1 cellular context compared by ENCODE assay signal in genomic region chr9:104093647-104094533, GRCh38.
TF ChIP-seq lines count a peak whose summit lies in the region.

Gene SMC2 (plus strand): TSS chr9:104094309. CDS start chr9:104095385, 1,076 bp downstream.

TF ChIP-seq in HepG2, 621 proteins besides CTCF, POLR2A, EP300 and RAD21 (continued from another document and continues in another):
- TF ChIP-seq, protein P1, sequence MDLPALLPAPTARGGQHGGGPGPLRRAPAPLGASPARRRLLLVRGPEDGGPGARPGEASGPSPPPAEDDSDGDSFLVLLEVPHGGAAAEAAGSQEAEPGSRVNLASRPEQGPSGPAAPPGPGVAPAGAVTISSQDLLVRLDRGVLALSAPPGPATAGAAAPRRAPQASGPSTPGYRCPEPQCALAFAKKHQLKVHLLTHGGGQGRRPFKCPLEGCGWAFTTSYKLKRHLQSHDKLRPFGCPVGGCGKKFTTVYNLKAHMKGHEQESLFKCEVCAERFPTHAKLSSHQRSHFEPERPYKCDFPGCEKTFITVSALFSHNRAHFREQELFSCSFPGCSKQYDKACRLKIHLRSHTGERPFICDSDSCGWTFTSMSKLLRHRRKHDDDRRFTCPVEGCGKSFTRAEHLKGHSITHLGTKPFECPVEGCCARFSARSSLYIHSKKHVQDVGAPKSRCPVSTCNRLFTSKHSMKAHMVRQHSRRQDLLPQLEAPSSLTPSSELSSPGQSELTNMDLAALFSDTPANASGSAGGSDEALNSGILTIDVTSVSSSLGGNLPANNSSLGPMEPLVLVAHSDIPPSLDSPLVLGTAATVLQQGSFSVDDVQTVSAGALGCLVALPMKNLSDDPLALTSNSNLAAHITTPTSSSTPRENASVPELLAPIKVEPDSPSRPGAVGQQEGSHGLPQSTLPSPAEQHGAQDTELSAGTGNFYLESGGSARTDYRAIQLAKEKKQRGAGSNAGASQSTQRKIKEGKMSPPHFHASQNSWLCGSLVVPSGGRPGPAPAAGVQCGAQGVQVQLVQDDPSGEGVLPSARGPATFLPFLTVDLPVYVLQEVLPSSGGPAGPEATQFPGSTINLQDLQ (CRISPR knock-in tag; IDR thresholded peaks at IDR 0.05): no peak
- TF ChIP-seq ZNF687 (CRISPR knock-in tag; IDR thresholded peaks at IDR 0.05) (peak; percentile 70), RFX1 (IDR thresholded peaks at IDR 0.05) (no peak), MIXL1 (CRISPR knock-in tag; IDR thresholded peaks at IDR 0.05) (0 out of 2 replicates have a peak, but pooled peaks have one; percentile 21), HHEX (CRISPR knock-in tag; IDR thresholded peaks at IDR 0.05) (no peak), YEATS2 (CRISPR knock-in tag; IDR thresholded peaks at IDR 0.05; ENCODE audit: borderline replicate concordance) (peak; percentile 90; the same call in 1 of the 2 replicates), ETV5 (CRISPR knock-in tag; IDR thresholded peaks at IDR 0.05; ENCODE audit: borderline replicate concordance) (peak; percentile 50; the same call in 1 of the 2 replicates), ZNF562 (CRISPR knock-in tag; IDR thresholded peaks at IDR 0.05; ENCODE audit: borderline replicate concordance) (no peak), SALL2 (CRISPR knock-in tag; IDR thresholded peaks at IDR 0.05) (peak; percentile 70; the same call in 1 of the 2 replicates), U2AF2 (IDR thresholded peaks at IDR 0.05; ENCODE audit: low read depth, low read length) (no peak), TRIM22 (IDR thresholded peaks at IDR 0.05) (no peak), FOXK2 (IDR thresholded peaks at IDR 0.05) (peak; percentile 37; the same call in 1 of the 2 replicates), HDAC1 (CRISPR knock-in tag; IDR thresholded peaks at IDR 0.05) (peak; percentile 93), ZSCAN9 (CRISPR knock-in tag; IDR thresholded peaks at IDR 0.05; ENCODE audit: borderline replicate concordance) (peak; percentile 15; the same call in 1 of the 2 replicates), GLI4 (CRISPR knock-in tag; IDR thresholded peaks at IDR 0.05; ENCODE audit: borderline replicate concordance) (no peak; the same call in 1 of the 2 replicates), TERF1 (CRISPR knock-in tag; IDR thresholded peaks at IDR 0.05) (no peak), PITX1 (CRISPR knock-in tag; IDR thresholded peaks at IDR 0.05) (no peak), CEBPG (CRISPR knock-in tag; IDR thresholded peaks at IDR 0.05) (0 out of 2 replicates have a peak, but pooled peaks have one; percentile 11), KLF12 (CRISPR knock-in tag; IDR thresholded peaks at IDR 0.05; ENCODE audit: borderline replicate concordance) (no peak; the same call in 1 of the 2 replicates), ZSCAN5A (CRISPR knock-in tag; IDR thresholded peaks at IDR 0.05; ENCODE audit: borderline replicate concordance) (0 out of 2 replicates have a peak, but pooled peaks have one; percentile 21), PAXIP1 (CRISPR knock-in tag; conservative IDR thresholded peaks at IDR 0.05) (0 out of 2 replicates have a peak, but pooled peaks have one; percentile 18), ZNF383 (CRISPR knock-in tag; IDR thresholded peaks at IDR 0.05; ENCODE audit: borderline replicate concordance) (0 out of 2 replicates have a peak, but pooled peaks have one; percentile 23), ZNF670 (CRISPR knock-in tag; IDR thresholded peaks at IDR 0.05; ENCODE audit: borderline replicate concordance) (0 out of 2 replicates have a peak, but pooled peaks have one; percentile 30), CBX5 (CRISPR knock-in tag; IDR thresholded peaks at IDR 0.05; ENCODE audit: borderline replicate concordance) (0 out of 2 replicates have a peak, but pooled peaks have one; percentile 45), KMT2B (CRISPR knock-in tag; IDR thresholded peaks at IDR 0.05) (peak; percentile 68), KAT8 (CRISPR knock-in tag; IDR thresholded peaks at IDR 0.05) (peak; percentile 82), GATAD1 (CRISPR knock-in tag; IDR thresholded peaks at IDR 0.05) (peak; percentile 89), KDM6A (CRISPR knock-in tag; IDR thresholded peaks at IDR 0.05; ENCODE audit: low read depth) (no peak), ETV6 (CRISPR knock-in tag; conservative IDR thresholded peaks at IDR 0.05) (peak; percentile 60; the same call in 1 of the 2 replicates), POLR2G (IDR thresholded peaks at IDR 0.05; ENCODE audit: low read depth, low read length) (peak; percentile 95), ZMYM3 (CRISPR knock-in tag; IDR thresholded peaks at IDR 0.05) (no peak), ADNP (CRISPR knock-in tag; IDR thresholded peaks at IDR 0.05) (no peak), ZNF850 (CRISPR knock-in tag; conservative IDR thresholded peaks at IDR 0.05) (no peak)
- TF ChIP-seq, protein P2, sequence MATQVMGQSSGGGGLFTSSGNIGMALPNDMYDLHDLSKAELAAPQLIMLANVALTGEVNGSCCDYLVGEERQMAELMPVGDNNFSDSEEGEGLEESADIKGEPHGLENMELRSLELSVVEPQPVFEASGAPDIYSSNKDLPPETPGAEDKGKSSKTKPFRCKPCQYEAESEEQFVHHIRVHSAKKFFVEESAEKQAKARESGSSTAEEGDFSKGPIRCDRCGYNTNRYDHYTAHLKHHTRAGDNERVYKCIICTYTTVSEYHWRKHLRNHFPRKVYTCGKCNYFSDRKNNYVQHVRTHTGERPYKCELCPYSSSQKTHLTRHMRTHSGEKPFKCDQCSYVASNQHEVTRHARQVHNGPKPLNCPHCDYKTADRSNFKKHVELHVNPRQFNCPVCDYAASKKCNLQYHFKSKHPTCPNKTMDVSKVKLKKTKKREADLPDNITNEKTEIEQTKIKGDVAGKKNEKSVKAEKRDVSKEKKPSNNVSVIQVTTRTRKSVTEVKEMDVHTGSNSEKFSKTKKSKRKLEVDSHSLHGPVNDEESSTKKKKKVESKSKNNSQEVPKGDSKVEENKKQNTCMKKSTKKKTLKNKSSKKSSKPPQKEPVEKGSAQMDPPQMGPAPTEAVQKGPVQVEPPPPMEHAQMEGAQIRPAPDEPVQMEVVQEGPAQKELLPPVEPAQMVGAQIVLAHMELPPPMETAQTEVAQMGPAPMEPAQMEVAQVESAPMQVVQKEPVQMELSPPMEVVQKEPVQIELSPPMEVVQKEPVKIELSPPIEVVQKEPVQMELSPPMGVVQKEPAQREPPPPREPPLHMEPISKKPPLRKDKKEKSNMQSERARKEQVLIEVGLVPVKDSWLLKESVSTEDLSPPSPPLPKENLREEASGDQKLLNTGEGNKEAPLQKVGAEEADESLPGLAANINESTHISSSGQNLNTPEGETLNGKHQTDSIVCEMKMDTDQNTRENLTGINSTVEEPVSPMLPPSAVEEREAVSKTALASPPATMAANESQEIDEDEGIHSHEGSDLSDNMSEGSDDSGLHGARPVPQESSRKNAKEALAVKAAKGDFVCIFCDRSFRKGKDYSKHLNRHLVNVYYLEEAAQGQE (IDR thresholded peaks at IDR 0.05; ENCODE audit: borderline replicate concordance in 1 of 2, low read depth in 1 of 2, low read length in 2 of 2): peak in 1 of 2 experiments; percentile 33; a peak in 1 of 4 replicates
- TF ChIP-seq, protein P3, sequence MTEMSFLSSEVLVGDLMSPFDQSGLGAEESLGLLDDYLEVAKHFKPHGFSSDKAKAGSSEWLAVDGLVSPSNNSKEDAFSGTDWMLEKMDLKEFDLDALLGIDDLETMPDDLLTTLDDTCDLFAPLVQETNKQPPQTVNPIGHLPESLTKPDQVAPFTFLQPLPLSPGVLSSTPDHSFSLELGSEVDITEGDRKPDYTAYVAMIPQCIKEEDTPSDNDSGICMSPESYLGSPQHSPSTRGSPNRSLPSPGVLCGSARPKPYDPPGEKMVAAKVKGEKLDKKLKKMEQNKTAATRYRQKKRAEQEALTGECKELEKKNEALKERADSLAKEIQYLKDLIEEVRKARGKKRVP (CRISPR knock-in tag; IDR thresholded peaks at IDR 0.05): peak in 1 of 2 experiments; percentile 34; a peak in 1 of 4 replicates
- TF ChIP-seq, protein P4, sequence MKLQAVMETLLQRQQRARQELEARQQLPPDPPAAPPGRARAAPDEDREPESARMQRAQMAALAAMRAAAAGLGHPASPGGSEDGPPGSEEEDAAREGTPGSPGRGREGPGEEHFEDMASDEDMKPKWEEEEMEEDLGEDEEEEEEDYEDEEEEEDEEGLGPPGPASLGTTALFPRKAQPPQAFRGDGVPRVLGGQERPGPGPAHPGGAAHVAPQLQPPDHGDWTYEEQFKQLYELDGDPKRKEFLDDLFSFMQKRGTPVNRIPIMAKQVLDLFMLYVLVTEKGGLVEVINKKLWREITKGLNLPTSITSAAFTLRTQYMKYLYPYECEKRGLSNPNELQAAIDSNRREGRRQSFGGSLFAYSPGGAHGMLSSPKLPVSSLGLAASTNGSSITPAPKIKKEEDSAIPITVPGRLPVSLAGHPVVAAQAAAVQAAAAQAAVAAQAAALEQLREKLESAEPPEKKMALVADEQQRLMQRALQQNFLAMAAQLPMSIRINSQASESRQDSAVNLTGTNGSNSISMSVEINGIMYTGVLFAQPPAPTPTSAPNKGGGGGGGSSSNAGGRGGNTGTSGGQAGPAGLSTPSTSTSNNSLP (IDR thresholded peaks at IDR 0.05; ENCODE audit: low read depth, low read length): 0 out of 2 replicates have a peak, but pooled peaks have one; percentile 23
